8 cellular contexts compared by ENCODE assay signal in genomic region chr7:27210441-27211083, GRCh38. TPM values are rescaled to one million over a fixed set of nuclear protein-coding genes. Genes with fewer than 3 reads are reported as not detected.
DNase-seq lines count a peak whose midpoint lies in the region; ATAC-seq, FAIRE-seq and TF ChIP-seq lines count a peak whose summit lies in the region.

No MANE protein-coding gene starts in this region.

- ATAC-seq in GM21825 (IDR thresholded peaks at IDR 0.05; ENCODE audit: unreplicated experiment) = peak; percentile 52

- H3K27me3 ChIP-seq in breast epithelium = peaks cover 0 to 91% of the 10 kb centered on the region in 2 donors
- peaks cover 86% of the 10 kb centered on the region for H3K27me3 ChIP-seq in kidney epithelial cell (ENCODE audit: control insufficient read depth, insufficient read depth, low read length)

- no peak for FAIRE-seq in H54 (lab: Jason Lieb, UNC)

- TF ChIP-seq CTCF in breast epithelium (IDR thresholded peaks at IDR 0.05) (peak; percentile 66 to 75 (median 68)), kidney epithelial cell (IDR thresholded peaks at IDR 0.05; ENCODE audit: insufficient read depth, low read length, poor library complexity, severe bottlenecking) (peak; percentile 76)

- H3K4me1 ChIP-seq in breast epithelium = no peaks in the 10 kb centered on the region

- H3K36me3 ChIP-seq in breast epithelium (no peaks in the 10 kb centered on the region), kidney epithelial cell (ENCODE audit: control insufficient read depth, insufficient read depth, low read length) (no peaks in the 10 kb centered on the region)

- TF ChIP-seq POLR2A in breast epithelium (IDR thresholded peaks at IDR 0.05) = no peak
- no peak for TF ChIP-seq POLR2A in H54 (IDR thresholded peaks at IDR 0.05; ENCODE audit: low read depth, low read length)

- no peaks in the 10 kb centered on the region for H3K9me3 ChIP-seq in breast epithelium

- intact Hi-C loops in breast epithelium (cut with DNase I; ENCODE audit: low total_unique reads) = no loop called here

- peak overlapping the region in 2 of 3 donors; percentile 22 to 51 for H3K4me3 ChIP-seq in breast epithelium
- no peak overlapping the region for H3K4me3 ChIP-seq in kidney epithelial cell (ENCODE audit: low read depth, low read length)

- DNase-seq in AG08395 (ENCODE audit: low spot score) = peak; percentile 50
- DNase-seq in SHP77 treated with DMSO at 0.1 percent for 48 hours (lab: John Stamatoyannopoulos, UW) = peak; percentile 21
- DNase-seq in breast epithelium (ENCODE audit: low spot score in 2 of 2) = no peak
- no peak for DNase-seq in kidney epithelial cell (ENCODE audit: low read depth)
- DNase-seq in stimulated activated CD4-positive, alpha-beta T cell treated with anti-CD3 and anti-CD28 coated beads, Interleukin-4, amount 100 ng/mL, for 24 hours = peak; percentile 49
- DNase-seq in H54 (ENCODE audit: insufficient read length, low spot score) = no peak
- DNase-seq in GOT3 (lab: John Stamatoyannopoulos, UW) = no peak

- H3K27ac ChIP-seq in breast epithelium = no peak overlapping the region

RNA-seq across cellular contexts. Expression of gene HOXA13, which starts 10.7 kb away (rescaled TPM):
- total RNA-seq in breast epithelium = under 1 TPM in 2 of 3 donors, not detected in 1; 0.16 to 0.33 TPM
- not detected in 2 replicates for total RNA-seq in kidney epithelial cell

RNA-seq across cellular contexts. Expression of gene HOXA11, which starts 25.5 kb away (rescaled TPM):
- total RNA-seq in breast epithelium = 1 to 10 TPM in 1 of 3 donors, not detected in 2; 1.9 TPM
- 11.4 and 17.3 TPM in 2 replicates for total RNA-seq in kidney epithelial cell

RNA-seq across cellular contexts. Expression of gene EVX1, which starts 32.0 kb away (rescaled TPM):
- total RNA-seq in breast epithelium (not detected), kidney epithelial cell (not detected in 2 replicates)

RNA-seq across cellular contexts. Expression of gene HOXA10, which starts 36.4 kb away (rescaled TPM):
- total RNA-seq in breast epithelium (10 to 100 TPM in 1 of 3 donors, 1 to 10 TPM in 2; 2.3 to 21.1 (median 5.2) TPM), kidney epithelial cell (29.1 and 30.9 TPM in 2 replicates)

RNA-seq across cellular contexts. Expression of gene HOXA9, which starts 45.2 kb away (rescaled TPM):
- total RNA-seq in breast epithelium (10 to 100 TPM in 1 of 3 donors, 1 to 10 TPM in 2; 7.5 to 18.4 (median 9.0) TPM), kidney epithelial cell (46.5 and 53.7 TPM in 2 replicates)

Comparison
In these comparisons a context has a peak if more than half of its experiments do, and no peak if none do; other contexts are left out.
1. DNase-seq: peak in AG08395 (single experiment), SHP77 treated with DMSO at 0.1 percent for 48 hours (single experiment) and stimulated activated CD4-positive, alpha-beta T cell treated with anti-CD3 and anti-CD28 coated beads, Interleukin-4, amount 100 ng/mL, for 24 hours (single experiment); none in breast epithelium (0 of 2), kidney epithelial cell (single experiment), H54 (single experiment) and GOT3 (single experiment).